8 cellular contexts compared by ENCODE assay signal in the genomic region with DNA sequence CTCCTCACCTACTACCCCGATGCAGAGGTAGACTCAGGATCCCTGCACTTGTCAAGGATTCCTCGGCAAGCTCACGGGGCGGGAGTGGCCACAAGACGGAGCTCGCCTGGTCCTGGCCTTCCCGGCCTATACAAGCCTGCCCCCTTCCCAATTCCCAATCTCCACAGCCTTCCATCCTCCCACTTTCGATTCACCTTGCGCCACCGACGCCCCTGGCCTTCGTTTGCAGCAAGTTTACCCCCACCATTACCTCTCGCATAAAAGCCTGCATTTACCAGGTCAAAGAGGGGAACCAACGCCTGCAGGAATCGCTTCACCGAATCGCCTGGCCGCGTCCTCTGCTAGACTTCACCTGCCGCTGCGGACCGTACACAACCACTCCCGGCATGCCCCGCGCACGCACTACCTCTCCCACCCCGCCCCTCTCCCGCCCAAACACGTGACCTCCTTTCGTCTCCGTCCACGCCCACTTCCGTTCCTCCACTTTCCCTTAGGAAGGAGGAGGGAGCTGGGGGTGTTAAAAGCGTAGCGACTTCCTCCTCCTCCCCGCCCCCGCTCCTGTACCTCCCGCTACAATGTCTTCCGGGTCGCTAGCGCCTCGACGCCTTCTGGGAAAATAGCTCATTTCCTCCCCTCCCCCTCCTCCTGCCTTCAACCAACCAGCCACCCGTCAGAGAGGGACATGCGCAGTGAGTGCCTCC. TPM values are rescaled to one million over a fixed set of nuclear protein-coding genes. Genes with fewer than 3 reads are reported as not detected.
DNase-seq lines count a peak whose midpoint lies in the region; ATAC-seq and TF ChIP-seq lines count a peak whose summit lies in the region.

TSS of gene ORC4 (minus strand) at position 380 of the 701 bp plus-strand sequence. CDS start 44,779 bp downstream, outside the sequence.

- no peaks in the 10 kb centered on the region for H3K9me3 Mint-ChIP-seq in WTC11
- H3K9me3 Mint-ChIP-seq in immature natural killer cell: no peaks in the 10 kb centered on the region

- TF ChIP-seq CTCF in AG09319 (IDR thresholded peaks at IDR 0.05; ENCODE audit: low read depth, low read length): peak; percentile 49
- TF ChIP-seq CTCF in WTC11 (IDR thresholded peaks at IDR 0.05): no peak
- TF ChIP-seq CTCF in cardiac fibroblast (IDR thresholded peaks at IDR 0.05; ENCODE audit: low read depth, low read length): peak; percentile 37

- H3K27ac Mint-ChIP-seq in WTC11: peak within 1 kb of the TSS; percentile 100
- H3K27ac Mint-ChIP-seq in immature natural killer cell: peak within 1 kb of the TSS; percentile 87 to 99 (median 96)

- DNase-seq in AG09319 (ENCODE audit: extremely low read depth, low read depth): peak; percentile 99
- DNase-seq in NCI-H226: peak; percentile 98
- peak; percentile 96 for DNase-seq in WTC11 (ENCODE audit: low spot score)
- peak; percentile 99 to 100 for DNase-seq in cardiac fibroblast (ENCODE audit: low read depth in 2 of 2)
- peak; percentile 93 to 96 (median 95) for DNase-seq in immature natural killer cell
- DNase-seq in smooth muscle cell of the brain vasculature (ENCODE audit: low read depth, low spot score): peak; percentile 99

- H3K4me1 Mint-ChIP-seq in WTC11: peaks cover 44% of the 10 kb centered on the region
- peaks cover 60 to 81% of the 10 kb centered on the region in 2 donors for H3K4me1 Mint-ChIP-seq in immature natural killer cell

- ATAC-seq in HG03196 (IDR thresholded peaks at IDR 0.05; ENCODE audit: unreplicated experiment) (peak; percentile 80), WTC11 (peak; percentile 92)

- no peaks in the 10 kb centered on the region for H3K27me3 Mint-ChIP-seq in WTC11 (ENCODE audit: low read depth)
- H3K27me3 Mint-ChIP-seq in immature natural killer cell (ENCODE audit: low read depth in 3 of 3): peaks cover 10 to 16% (median 13%) of the 10 kb centered on the region in 3 donors

- in situ Hi-C loops in GM18951 (cut with MboI; ENCODE audit: low sequenced_read_pairs, unreplicated experiment): no loop called here

- CTCF ChIA-PET in WTC11 (lab: Charles Lee): interaction anchor here (0.6 to 1.9 kb wide), 31 partner anchors 10 to 1218 kb away, joined by 3 to 18 read pairs (median 4); no protein-coding TSS in a partner anchor

- POLR2A ChIA-PET in WTC11 (lab: Charles Lee): interaction anchor here (0.6 to 1.4 kb wide), 10 partner anchors 17 to 1377 kb away, joined by 3 to 5 read pairs (median 4); no protein-coding TSS in a partner anchor

- H3K4me3 ChIP-seq in cardiac fibroblast (replicated peaks in 1 of 2; ENCODE audit: low read depth in 2 of 2, low read length in 2 of 2): peak within 1 kb of the TSS; percentile 67 to 94

- peak; percentile 80 for TF ChIP-seq POLR2A in GM18951 (IDR thresholded peaks at IDR 0.05; ENCODE audit: extremely low read depth, insufficient read depth, insufficient read length)

- H3K4me3 Mint-ChIP-seq in WTC11 (peak within 1 kb of the TSS; percentile 100), immature natural killer cell (peak within 1 kb of the TSS; percentile 97 to 100 (median 99))

- peaks cover 3% of the 10 kb centered on the region; the same call in 1 of the 2 replicates for H3K36me3 Mint-ChIP-seq in WTC11
- H3K36me3 Mint-ChIP-seq in immature natural killer cell: no peaks in the 10 kb centered on the region

TF ChIP-seq in WTC11, 78 proteins besides CTCF, POLR2A, EP300 and RAD21 (continues in another document):
- TF ChIP-seq ETV6 (CRISPR knock-in tag; IDR thresholded peaks at IDR 0.05) (peak; percentile 65), NR2C2 (CRISPR knock-in tag; IDR thresholded peaks at IDR 0.05) (peak; percentile 87), ZNF396 (CRISPR knock-in tag; IDR thresholded peaks at IDR 0.05; ENCODE audit: borderline replicate concordance) (no peak), ZNF416 (CRISPR knock-in tag; IDR thresholded peaks at IDR 0.05) (peak; percentile 29; the same call in 1 of the 2 replicates), ZSCAN18 (CRISPR knock-in tag; IDR thresholded peaks at IDR 0.05) (no peak), HMGA2 (CRISPR knock-in tag; IDR thresholded peaks at IDR 0.05) (no peak), KAT7 (CRISPR knock-in tag; IDR thresholded peaks at IDR 0.05; ENCODE audit: borderline replicate concordance) (peak; percentile 72; the same call in 1 of the 2 replicates), ZNF532 (CRISPR knock-in tag; IDR thresholded peaks at IDR 0.05; ENCODE audit: borderline replicate concordance) (no peak), ATF1 (CRISPR knock-in tag; IDR thresholded peaks at IDR 0.05) (no peak)
- TF ChIP-seq, protein P1, sequence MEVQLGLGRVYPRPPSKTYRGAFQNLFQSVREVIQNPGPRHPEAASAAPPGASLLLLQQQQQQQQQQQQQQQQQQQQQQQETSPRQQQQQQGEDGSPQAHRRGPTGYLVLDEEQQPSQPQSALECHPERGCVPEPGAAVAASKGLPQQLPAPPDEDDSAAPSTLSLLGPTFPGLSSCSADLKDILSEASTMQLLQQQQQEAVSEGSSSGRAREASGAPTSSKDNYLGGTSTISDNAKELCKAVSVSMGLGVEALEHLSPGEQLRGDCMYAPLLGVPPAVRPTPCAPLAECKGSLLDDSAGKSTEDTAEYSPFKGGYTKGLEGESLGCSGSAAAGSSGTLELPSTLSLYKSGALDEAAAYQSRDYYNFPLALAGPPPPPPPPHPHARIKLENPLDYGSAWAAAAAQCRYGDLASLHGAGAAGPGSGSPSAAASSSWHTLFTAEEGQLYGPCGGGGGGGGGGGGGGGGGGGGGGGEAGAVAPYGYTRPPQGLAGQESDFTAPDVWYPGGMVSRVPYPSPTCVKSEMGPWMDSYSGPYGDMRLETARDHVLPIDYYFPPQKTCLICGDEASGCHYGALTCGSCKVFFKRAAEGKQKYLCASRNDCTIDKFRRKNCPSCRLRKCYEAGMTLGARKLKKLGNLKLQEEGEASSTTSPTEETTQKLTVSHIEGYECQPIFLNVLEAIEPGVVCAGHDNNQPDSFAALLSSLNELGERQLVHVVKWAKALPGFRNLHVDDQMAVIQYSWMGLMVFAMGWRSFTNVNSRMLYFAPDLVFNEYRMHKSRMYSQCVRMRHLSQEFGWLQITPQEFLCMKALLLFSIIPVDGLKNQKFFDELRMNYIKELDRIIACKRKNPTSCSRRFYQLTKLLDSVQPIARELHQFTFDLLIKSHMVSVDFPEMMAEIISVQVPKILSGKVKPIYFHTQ (CRISPR knock-in tag; IDR thresholded peaks at IDR 0.05): no peak

RNA-seq across cellular contexts. Expression of gene ORC4, which starts in this region (rescaled TPM):
- 56.4 to 60.9 TPM (median 57.9 TPM) in 3 replicates for total RNA-seq in WTC11 (2021)
- polyA plus RNA-seq in immature natural killer cell: 10 to 100 TPM; 26.5 to 57.3 (median 52.3) TPM

Comparison
In these comparisons a context has a peak if more than half of its experiments do, and no peak if none do; other contexts are left out.
1. Peak in every context shown above with its lines: DNase-seq, ATAC-seq and H3K4me3 ChIP-seq.